ENCODE assay signal across 7 cellular contexts in genomic region chr3:29280675-29281264, GRCh38. TPM values are rescaled to one million over a fixed set of nuclear protein-coding genes. Genes with fewer than 3 reads are reported as not detected.
DNase-seq lines count a peak whose midpoint lies in the region; TF ChIP-seq lines count a peak whose summit lies in the region.

RBMS3 (plus strand) TSS chr3:29281071.

- H3K4me1 Mint-ChIP-seq in activated CD4-positive, alpha-beta memory T cell treated with anti-CD3 and anti-CD28 coated beads, Interleukin-2, amount 10 ng/mL, durations not matched to agents 7 days and 5 days = peaks cover 30% of the 10 kb centered on the region

- POLR2A ChIA-PET in activated CD4-positive, alpha-beta memory T cell treated with anti-CD3 and anti-CD28 coated beads, Interleukin-2, amount 10 ng/mL, durations not matched to agents 7 days and 5 days (lab: Charles Lee) = no interaction called here

- peak within 1 kb of the TSS; percentile 69 for H3K9ac ChIP-seq in muscle layer of colon (ENCODE audit: low read length)

- peak; percentile 97 for DNase-seq in EH (ENCODE audit: low read depth)
- peak; percentile 28 for DNase-seq in GM20000 (ENCODE audit: low spot score)
- DNase-seq in LoVo (ENCODE audit: low spot score) = peak; percentile 61
- peak; percentile 20 for DNase-seq in activated CD4-positive, alpha-beta memory T cell treated with anti-CD3 and anti-CD28 coated beads, Interleukin-2, amount 10 ng/mL, durations not matched to agents 7 days and 5 days
- DNase-seq in fibroblast of the aortic adventitia (ENCODE audit: low read depth) = peak; percentile 98
- DNase-seq in ureter (ENCODE audit: low spot score) = peak; percentile 90

- TF ChIP-seq CTCF in GM20000 (IDR thresholded peaks at IDR 0.05; ENCODE audit: extremely low read depth, missing control alignments) (peak; percentile 32), fibroblast of the aortic adventitia (IDR thresholded peaks at IDR 0.05; ENCODE audit: insufficient read depth, low read length) (peak; percentile 76)

- H3K4me1 ChIP-seq in muscle layer of colon (ENCODE audit: insufficient read depth, low read length) = peaks cover 12% of the 10 kb centered on the region

- H3K27me3 Mint-ChIP-seq in activated CD4-positive, alpha-beta memory T cell treated with anti-CD3 and anti-CD28 coated beads, Interleukin-2, amount 10 ng/mL, durations not matched to agents 7 days and 5 days = peaks cover 2% of the 10 kb centered on the region

- no peaks in the 10 kb centered on the region for H3K9me3 ChIP-seq in muscle layer of colon (ENCODE audit: low read length)

- no peaks in the 10 kb centered on the region for H3K9me3 Mint-ChIP-seq in activated CD4-positive, alpha-beta memory T cell treated with anti-CD3 and anti-CD28 coated beads, Interleukin-2, amount 10 ng/mL, durations not matched to agents 7 days and 5 days

- no peaks in the 10 kb centered on the region for H3K27me3 ChIP-seq in muscle layer of colon (ENCODE audit: control insufficient read depth in 1 of 2, insufficient read depth in 2 of 2, low read length in 2 of 2)

- H3K4me3 Mint-ChIP-seq in activated CD4-positive, alpha-beta memory T cell treated with anti-CD3 and anti-CD28 coated beads, Interleukin-2, amount 10 ng/mL, durations not matched to agents 7 days and 5 days = peak within 1 kb of the TSS; percentile 63

- CTCF ChIA-PET in activated CD4-positive, alpha-beta memory T cell treated with anti-CD3 and anti-CD28 coated beads, Interleukin-2, amount 10 ng/mL, durations not matched to agents 7 days and 5 days (lab: Charles Lee) = interaction anchor here (0.6 to 0.7 kb wide), 5 partner anchors 12 to 1368 kb away, joined by 3 to 4 read pairs (median 3); no protein-coding TSS in a partner anchor

- no peaks in the 10 kb centered on the region for H3K36me3 Mint-ChIP-seq in activated CD4-positive, alpha-beta memory T cell treated with anti-CD3 and anti-CD28 coated beads, Interleukin-2, amount 10 ng/mL, durations not matched to agents 7 days and 5 days (ENCODE audit: low read depth)

- peak within 1 kb of the TSS; percentile 92 for H3K27ac ChIP-seq in muscle layer of colon (ENCODE audit: low read depth, low read length)

- no peaks in the 10 kb centered on the region for H3K36me3 ChIP-seq in muscle layer of colon (ENCODE audit: insufficient read depth, low read length)

- H3K27ac Mint-ChIP-seq in activated CD4-positive, alpha-beta memory T cell treated with anti-CD3 and anti-CD28 coated beads, Interleukin-2, amount 10 ng/mL, durations not matched to agents 7 days and 5 days = no peak within 1 kb of the TSS

- peak within 1 kb of the TSS; percentile 93 for H3K4me3 ChIP-seq in fibroblast of the aortic adventitia (ENCODE audit: low read depth, low read length)
- H3K4me3 ChIP-seq in muscle layer of colon (ENCODE audit: low read depth in 1 of 2, low read length in 2 of 2) = peak within 1 kb of the TSS; percentile 79 to 81

RNA-seq across cellular contexts. Expression of gene RBMS3, which starts in this region (rescaled TPM):
- under 1 TPM; 0.38 to 0.63 TPM for total RNA-seq in activated CD4-positive, alpha-beta memory T cell treated with anti-CD3 and anti-CD28 coated beads, Interleukin-2, amount 10 ng/mL, durations not matched to agents 7 days and 5 days
- total RNA-seq in fibroblast of the aortic adventitia (ENCODE audit: low replicate concordance) (68.4 and 84.1 TPM in 2 replicates), ureter (79.3 TPM)

Comparison
In these comparisons a context has a peak if more than half of its experiments do, and no peak if none do; other contexts are left out.
1. Peak in every context shown above with its lines: DNase-seq, H3K4me3 ChIP-seq and H3K27ac ChIP-seq.
2. RNA of gene RBMS3 (total RNA-seq): 68.4 to 84.1 TPM in fibroblast of the aortic adventitia and 79.3 TPM in ureter (single experiment); 0.38 to 0.63 TPM in activated CD4-positive, alpha-beta memory T cell treated with anti-CD3 and anti-CD28 coated beads, Interleukin-2, amount 10 ng/mL, durations not matched to agents 7 days and 5 days; every median in the first group is over 10 times any median in the second.
3. Peak in DNase-seq in activated CD4-positive, alpha-beta memory T cell treated with anti-CD3 and anti-CD28 coated beads, Interleukin-2, amount 10 ng/mL, durations not matched to agents 7 days and 5 days; RNA of the gene not detected or under 1 TPM.
4. DNase-seq: peak in every context shown above with its lines; median percentile 98 in fibroblast of the aortic adventitia; 97 in EH; 90 in ureter; 61 in LoVo; 28 in GM20000; 20 in activated CD4-positive, alpha-beta memory T cell treated with anti-CD3 and anti-CD28 coated beads, Interleukin-2, amount 10 ng/mL, durations not matched to agents 7 days and 5 days.